In genomic region chr3:46693897-46694235, GRCh38 we compare ENCODE assay signal across 8 cellular contexts. TPM values are rescaled to one million over a fixed set of nuclear protein-coding genes. Genes with fewer than 3 reads are reported as not detected.
DNase-seq lines count a peak whose midpoint lies in the region; ATAC-seq and TF ChIP-seq lines count a peak whose summit lies in the region.

No MANE protein-coding gene starts in this region.

- no CpG with 5 or more reads among the region's 30 CpGs for WGBS in IMR-90 (ENCODE audit: extremely low coverage in 2 of 2, insufficient read length in 1 of 2), 2 experiments

- H4K5ac ChIP-seq in IMR-90 (ENCODE audit: low read depth, low read length): peak overlapping the region; percentile 4; the same call in 1 of the 2 replicates

- TF ChIP-seq CTCF in IMR-90 (conservative IDR thresholded peaks at IDR 0.05; ENCODE audit: low read depth, low read length): no peak

- H3K27me3 Mint-ChIP-seq in activated T-helper 2 cell treated with anti-CD3 and anti-CD28 coated beads, Interferon-gamma antibody, Interleukin-2, Interleukin-4, amounts not matched to agents 10 μg/mL and 5 μg/mL and 100 μg/mL, durations not matched to agents 14 hours and 24 hours and 36 hours (ENCODE audit: low read depth): peaks cover 19% of the 10 kb centered on the region

- peak overlapping the region; percentile 80 for H2AFZ ChIP-seq in IMR-90 (replicated peaks; ENCODE audit: low read length, poor library complexity)

- peaks cover 9% of the 10 kb centered on the region for H3K27me3 ChIP-seq in IMR-90 (ENCODE audit: control insufficient read depth, insufficient read depth, low read length)

- H3K36me3 ChIP-seq in IMR-90 (ENCODE audit: control insufficient read depth, insufficient read depth, low read length): no peaks in the 10 kb centered on the region

- no peak overlapping the region; a peak in 2 of 4 replicates for H4K8ac ChIP-seq in IMR-90 (ENCODE audit: low read depth in 2 of 2, low read length in 2 of 2)

- dilution Hi-C loops in IMR-90 (cut with HindIII; ENCODE audit: low sequenced_read_pairs, unreplicated experiment): no loop called here

- DNase-seq in IMR-90 (no peak), left ventricle myocardium superior (no peak), NCI-H510A (lab: John Stamatoyannopoulos, UW) (no peak), NCI-H748 treated with DMSO at 0.1 percent for 48 hours (lab: John Stamatoyannopoulos, UW) (no peak)
- DNase-seq in activated T-helper 2 cell treated with anti-CD3 and anti-CD28 coated beads, Interferon-gamma antibody, Interleukin-2, Interleukin-4, amounts not matched to agents 10 μg/mL and 5 μg/mL and 100 μg/mL, durations not matched to agents 14 hours and 24 hours and 36 hours (ENCODE audit: low spot score): no peak
- DNase-seq in stimulated activated CD4-positive, alpha-beta T cell treated with anti-CD3 and anti-CD28 coated beads, Interleukin-2, amount 100 ng/mL, for 4 hours (ENCODE audit: low read depth): peak; percentile 49

- H3K27ac ChIP-seq in IMR-90 (ENCODE audit: insufficient read depth, low read length): no peak overlapping the region

- H3K18ac ChIP-seq in IMR-90 (ENCODE audit: low read depth, low read length): no peak overlapping the region

- peak overlapping the region; percentile 33 for H3K4me3 ChIP-seq in IMR-90 (ENCODE audit: insufficient read depth, low read depth, low read length)

- no peak for TF ChIP-seq RAD21 in IMR-90 (IDR thresholded peaks at IDR 0.05; ENCODE audit: low read length)

- H2BK20ac ChIP-seq in IMR-90 (ENCODE audit: low read depth, low read length): no peak overlapping the region

- BruUV-seq in IMR-90 (replicated peaks; lab: Mats Ljungman, UMichigan): no TSS peak

- peaks cover 14% of the 10 kb centered on the region; the same call in 1 of the 2 replicates for H3K9me1 ChIP-seq in IMR-90 (ENCODE audit: insufficient read depth, low read length)

- H3K4me1 Mint-ChIP-seq in activated T-helper 2 cell treated with anti-CD3 and anti-CD28 coated beads, Interferon-gamma antibody, Interleukin-2, Interleukin-4, amounts not matched to agents 10 μg/mL and 5 μg/mL and 100 μg/mL, durations not matched to agents 14 hours and 24 hours and 36 hours (ENCODE audit: low read depth): peaks cover 24% of the 10 kb centered on the region

- peak overlapping the region; percentile 68 for H3K4me2 ChIP-seq in IMR-90 (ENCODE audit: low read depth, low read length)

- H2BK5ac ChIP-seq in IMR-90 (ENCODE audit: low read depth, low read length, poor library complexity, severe bottlenecking): no peak overlapping the region

- POLR2A ChIA-PET in IMR-90 (lab: Charles Lee; ENCODE audit: unreplicated experiment): no interaction called here

- CTCF ChIA-PET in IMR-90 (lab: Yijun Ruan, JAX): no interaction called here

- no peaks in the 10 kb centered on the region; a peak in 1 of 4 replicates for H3K79me1 ChIP-seq in IMR-90 (ENCODE audit: low read depth in 1 of 2, low read length in 2 of 2)

- H3K23ac ChIP-seq in IMR-90 (ENCODE audit: low read depth, low read length): no peak overlapping the region

- no peak for TF ChIP-seq POLR2A in IMR-90 (IDR thresholded peaks at IDR 0.05; ENCODE audit: low read depth, low read length)

- H2BK120ac ChIP-seq in IMR-90 (ENCODE audit: low read depth, low read length): no peak overlapping the region

- no peak overlapping the region; the same call in 1 of the 2 replicates for H2AK5ac ChIP-seq in IMR-90 (ENCODE audit: low read depth, low read length)

- H3K4ac ChIP-seq in IMR-90 (ENCODE audit: low read depth, low read length): no peak overlapping the region

- no peak overlapping the region for H2BK15ac ChIP-seq in IMR-90 (ENCODE audit: low read depth, low read length)

- no peak overlapping the region for H3K56ac ChIP-seq in IMR-90 (ENCODE audit: extremely low read depth, insufficient read depth, low read length)

- in situ Hi-C loops in IMR-90 (cut with MboI; ENCODE audit: low sequenced_read_pairs): no loop called here

- intact Hi-C loops in IMR-90 (cut with micrococcal nuclease) (loop anchor here (2.0 kb wide), 1 partner anchor 205 kb away; no protein-coding TSS in a partner anchor), left ventricle myocardium superior (cut with micrococcal nuclease) (no loop called here)
- intact Hi-C loops in activated T-helper 2 cell treated with anti-CD3 and anti-CD28 coated beads, Interferon-gamma antibody, Interleukin-2, Interleukin-4, amounts not matched to agents 10 μg/mL and 5 μg/mL and 100 μg/mL, durations not matched to agents 14 hours and 24 hours and 36 hours (cut with micrococcal nuclease): no loop called here

- peaks cover 20% of the 10 kb centered on the region for H3K4me1 ChIP-seq in IMR-90 (ENCODE audit: control insufficient read depth, insufficient read depth, low read length)

- no peak; the same call in 1 of the 2 replicates for ATAC-seq in IMR-90 (ENCODE audit: low read depth)
- ATAC-seq in left ventricle myocardium superior: peak; percentile 10
- no peak for ATAC-seq in GM21576 (IDR thresholded peaks at IDR 0.05; ENCODE audit: unreplicated experiment)
- ATAC-seq in GM18517 (IDR thresholded peaks at IDR 0.05; ENCODE audit: unreplicated experiment): no peak

- H4K20me1 ChIP-seq in IMR-90 (ENCODE audit: insufficient read depth, low read length): peaks cover 5% of the 10 kb centered on the region; the same call in 1 of the 2 replicates

- no peak overlapping the region for H3K27ac Mint-ChIP-seq in activated T-helper 2 cell treated with anti-CD3 and anti-CD28 coated beads, Interferon-gamma antibody, Interleukin-2, Interleukin-4, amounts not matched to agents 10 μg/mL and 5 μg/mL and 100 μg/mL, durations not matched to agents 14 hours and 24 hours and 36 hours

- no peak overlapping the region for H3K14ac ChIP-seq in IMR-90 (replicated peaks; ENCODE audit: low read depth, low read length)

- H3K9me3 Mint-ChIP-seq in activated T-helper 2 cell treated with anti-CD3 and anti-CD28 coated beads, Interferon-gamma antibody, Interleukin-2, Interleukin-4, amounts not matched to agents 10 μg/mL and 5 μg/mL and 100 μg/mL, durations not matched to agents 14 hours and 24 hours and 36 hours: no peaks in the 10 kb centered on the region

- H3K36me3 Mint-ChIP-seq in activated T-helper 2 cell treated with anti-CD3 and anti-CD28 coated beads, Interferon-gamma antibody, Interleukin-2, Interleukin-4, amounts not matched to agents 10 μg/mL and 5 μg/mL and 100 μg/mL, durations not matched to agents 14 hours and 24 hours and 36 hours (ENCODE audit: low read depth): no peaks in the 10 kb centered on the region

- H3K4me3 Mint-ChIP-seq in activated T-helper 2 cell treated with anti-CD3 and anti-CD28 coated beads, Interferon-gamma antibody, Interleukin-2, Interleukin-4, amounts not matched to agents 10 μg/mL and 5 μg/mL and 100 μg/mL, durations not matched to agents 14 hours and 24 hours and 36 hours (ENCODE audit: low read depth): peak overlapping the region; percentile 21

- no peak overlapping the region; the same call in 1 of the 2 replicates for H3K9ac ChIP-seq in IMR-90 (ENCODE audit: low read depth, low read length)

- no peak overlapping the region for H4K91ac ChIP-seq in IMR-90 (ENCODE audit: insufficient read depth, low read depth, low read length)

- H3K9me3 ChIP-seq in IMR-90 (ENCODE audit: control insufficient read depth, insufficient read depth, low read length): no peaks in the 10 kb centered on the region

- peak overlapping the region; percentile 93 for H2AK9ac ChIP-seq in IMR-90 (replicated peaks; ENCODE audit: low read depth, low read length, poor library complexity)

TF ChIP-seq in IMR-90, 13 proteins besides CTCF, POLR2A, EP300 and RAD21 (continues in another document):
- TF ChIP-seq, protein P1, sequence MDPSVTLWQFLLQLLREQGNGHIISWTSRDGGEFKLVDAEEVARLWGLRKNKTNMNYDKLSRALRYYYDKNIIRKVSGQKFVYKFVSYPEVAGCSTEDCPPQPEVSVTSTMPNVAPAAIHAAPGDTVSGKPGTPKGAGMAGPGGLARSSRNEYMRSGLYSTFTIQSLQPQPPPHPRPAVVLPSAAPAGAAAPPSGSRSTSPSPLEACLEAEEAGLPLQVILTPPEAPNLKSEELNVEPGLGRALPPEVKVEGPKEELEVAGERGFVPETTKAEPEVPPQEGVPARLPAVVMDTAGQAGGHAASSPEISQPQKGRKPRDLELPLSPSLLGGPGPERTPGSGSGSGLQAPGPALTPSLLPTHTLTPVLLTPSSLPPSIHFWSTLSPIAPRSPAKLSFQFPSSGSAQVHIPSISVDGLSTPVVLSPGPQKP (IDR thresholded peaks at IDR 0.05; ENCODE audit: borderline replicate concordance, low read depth, low read length): no peak
- TF ChIP-seq MAZ (IDR thresholded peaks at IDR 0.05; ENCODE audit: borderline replicate concordance, low read depth, low read length) (no peak), CEBPB (IDR thresholded peaks at IDR 0.05; ENCODE audit: low read depth, low read length) (no peak), RFX5 (IDR thresholded peaks at IDR 0.05; ENCODE audit: low read depth, low read length) (no peak)

RNA-seq across cellular contexts. Expression of gene ALS2CL, which starts 0.4 kb away (rescaled TPM):
- total RNA-seq in IMR-90 (2012; rRNA removed) (1.4 and 2.2 TPM in 2 replicates), left ventricle myocardium superior (33.1 TPM)
- polyA plus RNA-seq in IMR-90 (2012; rRNA removed): 4.6 and 4.8 TPM in 2 replicates
- 0.56 and 1.5 TPM in 2 replicates for polyA plus RNA-seq in IMR-90 (2012; cell fraction: cytosol; rRNA removed)
- 25.7 and 43.0 TPM in 2 replicates for polyA plus RNA-seq in IMR-90 (2012; cell fraction: nucleus; rRNA removed; ENCODE audit: low replicate concordance)
- 0.44 and 0.71 TPM in 2 replicates for total RNA-seq in activated T-helper 2 cell treated with anti-CD3 and anti-CD28 coated beads, Interferon-gamma antibody, Interleukin-2, Interleukin-4, amounts not matched to agents 10 μg/mL and 5 μg/mL and 100 μg/mL, durations not matched to agents 14 hours and 24 hours and 36 hours

RNA-seq across cellular contexts. Expression of gene TMIE, which starts 7.3 kb away (rescaled TPM):
- total RNA-seq in IMR-90 (2012; rRNA removed): not detected in 2 replicates
- 0.10 and 0.12 TPM in 2 replicates for polyA plus RNA-seq in IMR-90 (2012; rRNA removed)
- polyA plus RNA-seq in IMR-90 (2012; cell fraction: cytosol; rRNA removed): 0.11 TPM in 1 of 2 replicates, not detected in the other
- 0.08 TPM in 2 replicates for polyA plus RNA-seq in IMR-90 (2012; cell fraction: nucleus; rRNA removed; ENCODE audit: low replicate concordance)
- total RNA-seq in activated T-helper 2 cell treated with anti-CD3 and anti-CD28 coated beads, Interferon-gamma antibody, Interleukin-2, Interleukin-4, amounts not matched to agents 10 μg/mL and 5 μg/mL and 100 μg/mL, durations not matched to agents 14 hours and 24 hours and 36 hours: not detected in 2 replicates
- 0.74 TPM for total RNA-seq in left ventricle myocardium superior

RNA-seq across cellular contexts. Expression of gene PRSS50, which starts 23.8 kb away (rescaled TPM):
- total RNA-seq in IMR-90 (2012; rRNA removed): not detected in 2 replicates
- not detected in 2 replicates for polyA plus RNA-seq in IMR-90 (2012; rRNA removed)
- polyA plus RNA-seq in IMR-90 (2012; cell fraction: cytosol; rRNA removed): not detected in 2 replicates
- polyA plus RNA-seq in IMR-90 (2012; cell fraction: nucleus; rRNA removed; ENCODE audit: low replicate concordance): 0.09 TPM in 1 of 2 replicates, not detected in the other
- not detected in 2 replicates for total RNA-seq in activated T-helper 2 cell treated with anti-CD3 and anti-CD28 coated beads, Interferon-gamma antibody, Interleukin-2, Interleukin-4, amounts not matched to agents 10 μg/mL and 5 μg/mL and 100 μg/mL, durations not matched to agents 14 hours and 24 hours and 36 hours
- total RNA-seq in left ventricle myocardium superior: 0.10 TPM

Comparison
In these comparisons a context has a peak if more than half of its experiments do, and no peak if none do; other contexts are left out.
1. RNA of gene ALS2CL, which starts 0.4 kb away (total RNA-seq): 33.1 TPM in left ventricle myocardium superior (single experiment); 1.4 to 2.2 TPM in IMR-90 and 0.44 to 0.71 TPM in activated T-helper 2 cell treated with anti-CD3 and anti-CD28 coated beads, Interferon-gamma antibody, Interleukin-2, Interleukin-4, amounts not matched to agents 10 μg/mL and 5 μg/mL and 100 μg/mL, durations not matched to agents 14 hours and 24 hours and 36 hours; every median in the first group is over 10 times any median in the second.